25 cellular contexts compared by ENCODE assay signal in genomic region chr12:70277973-70278372, GRCh38.
"Had no signal": no experiment of that assay in that cellular context is flagged by ENCODE, and none has a peak within 500 bp of the region (broad histone marks: within the 10 kb centered on the region; RNA-seq: fewer than 3 reads in every experiment).

No MANE protein-coding gene starts in this region.

- ATAC-seq: gastroesophageal sphincter, heart left ventricle, lower lobe of right lung, psoas muscle had no signal

- H3K27ac Mint-ChIP-seq: activated CD4-positive, alpha-beta T cell treated with anti-CD3 and anti-CD28 coated beads, Interleukin-2, amount 10 ng/mL, durations not matched to agents 7 days and 5 days; activated naive CD8-positive, alpha-beta T cell; activated T-helper 2 cell treated with anti-CD3 and anti-CD28 coated beads, Interferon-gamma antibody, Interleukin-2, Interleukin-4, amounts not matched to agents 10 μg/mL and 5 μg/mL and 100 μg/mL, durations not matched to agents 14 hours and 24 hours and 36 hours had no signal

- H3K27ac ChIP-seq: breast epithelium, epithelial cell of prostate, gastroesophageal sphincter, heart left ventricle, lower lobe of right lung, ovary, psoas muscle, right atrium auricular region, stomach, suprapubic skin, tibial nerve, VCaP had no signal

- H3K4me3 Mint-ChIP-seq: activated CD4-positive, alpha-beta T cell treated with anti-CD3 and anti-CD28 coated beads, Interleukin-2, amount 10 ng/mL, durations not matched to agents 7 days and 5 days; activated naive CD8-positive, alpha-beta T cell; activated T-cell treated with anti-CD3 and anti-CD28 coated beads, Interleukin-2, amount 50 U/mL, for 24 hours; naive B cell had no signal

- H3K4me1 ChIP-seq: breast epithelium, lower lobe of right lung, right atrium auricular region had no signal

- H3K27me3 Mint-ChIP-seq: activated CD4-positive, alpha-beta T cell treated with anti-CD3 and anti-CD28 coated beads, Interleukin-2, amount 10 ng/mL, durations not matched to agents 7 days and 5 days; activated naive CD8-positive, alpha-beta T cell; activated T-cell treated with anti-CD3 and anti-CD28 coated beads, Interleukin-2, amount 50 U/mL, for 24 hours; naive B cell had no signal

- H3K36me3 ChIP-seq: breast epithelium, ovary, right atrium auricular region, suprapubic skin had no signal

- H3K4me3 ChIP-seq: breast epithelium, gastroesophageal sphincter, heart left ventricle, lower lobe of right lung, ovary, psoas muscle, right atrium auricular region, stomach, suprapubic skin, tibial nerve had no signal

- H3K27me3 ChIP-seq: breast epithelium, gastroesophageal sphincter, heart left ventricle, ovary, right atrium auricular region, stomach, suprapubic skin, tibial nerve had no signal

- DNase-seq: activated CD4-positive, alpha-beta T cell treated with anti-CD3 and anti-CD28 coated beads, Interleukin-2, amount 10 ng/mL, durations not matched to agents 7 days and 5 days; activated CD4-positive, CD25-positive, alpha-beta regulatory T cell treated with anti-CD3 and anti-CD28 coated beads, Interleukin-2, amount 50 U/mL, for 72 hours; activated naive CD4-positive, alpha-beta T cell; activated T-cell treated with anti-CD3 and anti-CD28 coated beads, Interleukin-2, amount 50 U/mL, for 24 hours; amniotic stem cell; cerebellar nuclear complex; cortex of kidney; heart left ventricle; kidney; lower lobe of right lung; naive B cell; ovary; psoas muscle; stimulated activated CD4-positive, alpha-beta T cell treated with anti-CD3 and anti-CD28 coated beads, Interleukin-12 subunit alpha, Interleukin-12 subunit beta, amount 100 ng/mL, for 4 hours; stimulated activated CD4-positive, alpha-beta T cell treated with anti-CD3 and anti-CD28 coated beads, Interleukin-4, amount 100 ng/mL, for 4 hours; stomach had no signal

- H3K9me3 ChIP-seq: breast epithelium, gastroesophageal sphincter, heart left ventricle, lower lobe of right lung, ovary, psoas muscle, right atrium auricular region, stomach, suprapubic skin, tibial nerve had no signal

- H3K9me3 Mint-ChIP-seq: activated CD4-positive, alpha-beta T cell treated with anti-CD3 and anti-CD28 coated beads, Interleukin-2, amount 10 ng/mL, durations not matched to agents 7 days and 5 days; activated T-helper 2 cell treated with anti-CD3 and anti-CD28 coated beads, Interferon-gamma antibody, Interleukin-2, Interleukin-4, amounts not matched to agents 10 μg/mL and 5 μg/mL and 100 μg/mL, durations not matched to agents 14 hours and 24 hours and 36 hours had no signal
